1 cellular context compared by ENCODE assay signal in the genomic region with DNA sequence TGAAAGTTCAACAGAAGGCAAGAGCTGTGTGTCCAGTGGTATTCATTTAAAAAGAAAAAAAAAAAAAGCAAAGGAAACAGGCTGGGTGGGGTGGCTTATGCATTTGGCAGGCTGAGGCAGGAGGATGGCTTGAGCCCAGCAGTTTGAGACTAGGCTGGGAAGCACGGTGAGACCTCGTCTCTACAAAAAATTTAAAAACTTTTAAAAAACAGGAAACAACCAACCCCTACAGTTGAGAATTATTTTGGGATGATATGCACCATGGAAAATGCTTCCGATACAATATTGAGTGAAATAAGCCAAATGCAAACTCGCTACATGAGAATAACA.
TF ChIP-seq lines count a peak whose summit lies in the region.

No MANE protein-coding gene starts in this region.

TF ChIP-seq in K562, 482 proteins besides CTCF, POLR2A, EP300 and RAD21:
- TF ChIP-seq SREBF1 (IDR thresholded peaks at IDR 0.05; ENCODE audit: borderline replicate concordance, low read depth, low read length) (no peak), NR2C1 (IDR thresholded peaks at IDR 0.05) (no peak), NR2C1 (tag; IDR thresholded peaks at IDR 0.05) (no peak), LCOR (CRISPR knock-in tag; IDR thresholded peaks at IDR 0.05) (no peak), PRPF4 (IDR thresholded peaks at IDR 0.05; ENCODE audit: insufficient read depth, low read depth, low read length, poor library complexity, severe bottlenecking) (no peak), ZNF408 (CRISPR knock-in tag; IDR thresholded peaks at IDR 0.05; ENCODE audit: low read depth) (no peak)
- TF ChIP-seq, protein P1, sequence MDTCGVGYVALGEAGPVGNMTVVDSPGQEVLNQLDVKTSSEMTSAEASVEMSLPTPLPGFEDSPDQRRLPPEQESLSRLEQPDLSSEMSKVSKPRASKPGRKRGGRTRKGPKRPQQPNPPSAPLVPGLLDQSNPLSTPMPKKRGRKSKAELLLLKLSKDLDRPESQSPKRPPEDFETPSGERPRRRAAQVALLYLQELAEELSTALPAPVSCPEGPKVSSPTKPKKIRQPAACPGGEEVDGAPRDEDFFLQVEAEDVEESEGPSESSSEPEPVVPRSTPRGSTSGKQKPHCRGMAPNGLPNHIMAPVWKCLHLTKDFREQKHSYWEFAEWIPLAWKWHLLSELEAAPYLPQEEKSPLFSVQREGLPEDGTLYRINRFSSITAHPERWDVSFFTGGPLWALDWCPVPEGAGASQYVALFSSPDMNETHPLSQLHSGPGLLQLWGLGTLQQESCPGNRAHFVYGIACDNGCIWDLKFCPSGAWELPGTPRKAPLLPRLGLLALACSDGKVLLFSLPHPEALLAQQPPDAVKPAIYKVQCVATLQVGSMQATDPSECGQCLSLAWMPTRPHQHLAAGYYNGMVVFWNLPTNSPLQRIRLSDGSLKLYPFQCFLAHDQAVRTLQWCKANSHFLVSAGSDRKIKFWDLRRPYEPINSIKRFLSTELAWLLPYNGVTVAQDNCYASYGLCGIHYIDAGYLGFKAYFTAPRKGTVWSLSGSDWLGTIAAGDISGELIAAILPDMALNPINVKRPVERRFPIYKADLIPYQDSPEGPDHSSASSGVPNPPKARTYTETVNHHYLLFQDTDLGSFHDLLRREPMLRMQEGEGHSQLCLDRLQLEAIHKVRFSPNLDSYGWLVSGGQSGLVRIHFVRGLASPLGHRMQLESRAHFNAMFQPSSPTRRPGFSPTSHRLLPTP (IDR thresholded peaks at IDR 0.05; ENCODE audit: borderline replicate concordance, extremely low read depth, insufficient read length): no peak
